In the genomic region with DNA sequence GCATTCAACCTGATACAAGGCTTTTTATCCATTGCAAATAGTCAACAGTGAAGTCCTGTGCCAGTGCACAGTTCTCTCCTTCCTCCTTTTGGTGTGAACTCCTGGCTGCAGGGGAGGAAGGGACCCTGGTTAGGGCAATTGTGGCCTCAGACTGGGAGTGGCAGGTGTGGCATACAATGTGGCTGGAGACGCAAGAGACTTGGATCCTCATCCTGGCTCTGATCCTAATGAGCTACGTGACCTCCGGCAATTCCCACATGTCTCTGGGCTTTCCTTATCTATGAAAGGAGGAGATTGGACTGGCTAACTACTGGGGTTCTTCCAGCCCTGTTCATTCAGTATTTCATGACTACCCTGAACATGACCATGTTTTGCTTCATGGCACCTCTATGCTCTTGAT, we compare ENCODE assay signal across 19 cellular contexts. TPM values are rescaled to one million over a fixed set of nuclear protein-coding genes. Genes with fewer than 3 reads are reported as not detected.
DNase-seq lines count a peak whose midpoint lies in the region; ATAC-seq and TF ChIP-seq lines count a peak whose summit lies in the region.
"Had no signal": no experiment of that assay in that cellular context is flagged by ENCODE, and none has a peak within 500 bp of the region (broad histone marks: within the 10 kb centered on the region; RNA-seq: fewer than 3 reads in every experiment).

No MANE protein-coding gene starts in this region.

- intact Hi-C loops in posterior vena cava (cut with DNase I) = no loop called here

- H3K36me3 Mint-ChIP-seq in activated CD8-positive, alpha-beta memory T cell treated with anti-CD3 and anti-CD28 coated beads, Interleukin-2, amount 10 ng/mL, durations not matched to agents 7 days and 5 days = peaks cover 37% of the 10 kb centered on the region
- H3K36me3 Mint-ChIP-seq in type B pancreatic cell = peaks cover 4% of the 10 kb centered on the region

- no peaks in the 10 kb centered on the region for H3K27me3 Mint-ChIP-seq in activated CD8-positive, alpha-beta memory T cell treated with anti-CD3 and anti-CD28 coated beads, Interleukin-2, amount 10 ng/mL, durations not matched to agents 7 days and 5 days
- no peaks in the 10 kb centered on the region for H3K27me3 Mint-ChIP-seq in type B pancreatic cell
- H3K27me3 Mint-ChIP-seq: activated B cell treated with CpG ODN at 0.5 μM for 24 hours; stimulated activated naive CD8-positive, alpha-beta T cell treated with anti-CD3 and anti-CD28 coated beads, Interleukin-15, Interleukin-2, amounts not matched to agents 100 ng/mL and 50 ng/mL, for 24 hours; T-helper 17 cell had no signal

- CTCF ChIA-PET in activated CD8-positive, alpha-beta memory T cell treated with anti-CD3 and anti-CD28 coated beads, Interleukin-2, amount 10 ng/mL, durations not matched to agents 7 days and 5 days (lab: Charles Lee) = interaction anchor here (1.4 to 1.6 kb wide), 2 partner anchors 11 to 32 kb away, joined by 4 to 6 read pairs; partner anchors contain the start of gene IL1A

- H3K27ac Mint-ChIP-seq in activated CD8-positive, alpha-beta memory T cell treated with anti-CD3 and anti-CD28 coated beads, Interleukin-2, amount 10 ng/mL, durations not matched to agents 7 days and 5 days = peak overlapping the region; percentile 16
- H3K27ac Mint-ChIP-seq in type B pancreatic cell = peak overlapping the region; percentile 89
- H3K27ac Mint-ChIP-seq: endodermal cell, T-helper 17 cell had no signal

- no peak overlapping the region for H3K4me3 ChIP-seq in fibroblast of the aortic adventitia (ENCODE audit: low read depth, low read length)
- H3K4me3 ChIP-seq: adrenal gland, vagina had no signal

- peaks cover 12% of the 10 kb centered on the region for H3K9me3 Mint-ChIP-seq in activated CD8-positive, alpha-beta memory T cell treated with anti-CD3 and anti-CD28 coated beads, Interleukin-2, amount 10 ng/mL, durations not matched to agents 7 days and 5 days (ENCODE audit: low read depth)
- H3K9me3 Mint-ChIP-seq in type B pancreatic cell = peaks cover 5% of the 10 kb centered on the region
- H3K9me3 Mint-ChIP-seq: activated B cell treated with CpG ODN at 0.5 μM for 24 hours; endodermal cell; stimulated activated naive CD8-positive, alpha-beta T cell treated with anti-CD3 and anti-CD28 coated beads, Interleukin-15, Interleukin-2, amounts not matched to agents 100 ng/mL and 50 ng/mL, for 24 hours had no signal

- TF ChIP-seq CTCF in fibroblast of the aortic adventitia (IDR thresholded peaks at IDR 0.05; ENCODE audit: insufficient read depth, low read length) (no peak), type B pancreatic cell (conservative IDR thresholded peaks at IDR 0.05) (no peak)

- no peak overlapping the region for H3K4me3 Mint-ChIP-seq in activated CD8-positive, alpha-beta memory T cell treated with anti-CD3 and anti-CD28 coated beads, Interleukin-2, amount 10 ng/mL, durations not matched to agents 7 days and 5 days
- H3K4me3 Mint-ChIP-seq in type B pancreatic cell = no peak overlapping the region
- H3K4me3 Mint-ChIP-seq: activated B cell treated with CpG ODN at 0.5 μM for 24 hours; endodermal cell; stimulated activated naive CD8-positive, alpha-beta T cell treated with anti-CD3 and anti-CD28 coated beads, Interleukin-15, Interleukin-2, amounts not matched to agents 100 ng/mL and 50 ng/mL, for 24 hours; T-helper 17 cell had no signal

- H3K4me1 Mint-ChIP-seq in activated CD8-positive, alpha-beta memory T cell treated with anti-CD3 and anti-CD28 coated beads, Interleukin-2, amount 10 ng/mL, durations not matched to agents 7 days and 5 days = peaks cover 31% of the 10 kb centered on the region
- H3K4me1 Mint-ChIP-seq in type B pancreatic cell (ENCODE audit: unreplicated experiment) = peaks cover 15% of the 10 kb centered on the region

- ATAC-seq in activated CD8-positive, alpha-beta memory T cell treated with anti-CD3 and anti-CD28 coated beads, Interleukin-2, amount 10 ng/mL, durations not matched to agents 7 days and 5 days = no peak

- DNase-seq in activated CD8-positive, alpha-beta memory T cell treated with anti-CD3 and anti-CD28 coated beads, Interleukin-2, amount 10 ng/mL, durations not matched to agents 7 days and 5 days = no peak
- DNase-seq in activated CD8-positive, alpha-beta memory T cell treated with anti-CD3 and anti-CD28 coated beads for 24 hours = no peak
- peak; percentile 22 for DNase-seq in SKM-1 treated with dmso at 0.1 percent for 144 hours (lab: John Stamatoyannopoulos, UW; ENCODE audit: unreplicated experiment)
- DNase-seq in fibroblast of the aortic adventitia (ENCODE audit: low read depth) = peak; percentile 69
- no peak for DNase-seq in type B pancreatic cell (ENCODE audit: extremely low spot score, unreplicated experiment)
- DNase-seq in nucleus accumbens (lab: John Stamatoyannopoulos, UW) = no peak
- DNase-seq in putamen (ENCODE audit: low spot score) = no peak
- no peak for DNase-seq in posterior vena cava (ENCODE audit: low spot score)
- DNase-seq: activated B cell treated with CpG ODN at 0.5 μM for 24 hours; activated effector memory CD4-positive, alpha-beta T cell treated with Interleukin-2 at 50 U/mL for 16 hours; endodermal cell; kidney glomerular epithelial cell; midbrain; NCI-H1105; T-helper 17 cell had no signal

RNA-seq across cellular contexts. Expression of gene IL1A, which starts 10.5 kb away (rescaled TPM):
- 1 to 10 TPM in 1 of 2 experiments, under 1 TPM in 1; 0.23 to 3.1 TPM for total RNA-seq in activated CD8-positive, alpha-beta memory T cell treated with anti-CD3 and anti-CD28 coated beads, Interleukin-2, amount 10 ng/mL, durations not matched to agents 7 days and 5 days
- 0.90 TPM in 1 of 2 replicates, not detected in the other for total RNA-seq in fibroblast of the aortic adventitia (ENCODE audit: low replicate concordance)
- total RNA-seq in type B pancreatic cell (ENCODE audit: low replicate concordance) = 0.60 and 1.6 TPM in 2 replicates
- total RNA-seq in posterior vena cava = not detected
- total RNA-seq: Right ventricle myocardium inferior had no signal

RNA-seq across cellular contexts. Expression of gene CKAP2L, which starts 30.4 kb away (rescaled TPM):
- 10 to 100 TPM; 62.2 to 68.8 TPM for total RNA-seq in activated CD8-positive, alpha-beta memory T cell treated with anti-CD3 and anti-CD28 coated beads, Interleukin-2, amount 10 ng/mL, durations not matched to agents 7 days and 5 days
- 2.7 and 26.4 TPM in 2 replicates for total RNA-seq in fibroblast of the aortic adventitia (ENCODE audit: low replicate concordance)
- 9.7 and 25.4 TPM in 2 replicates for total RNA-seq in type B pancreatic cell (ENCODE audit: low replicate concordance)
- total RNA-seq in posterior vena cava = under 1 TPM; 0.24 to 0.65 TPM

RNA-seq across cellular contexts. Expression of gene IL1B, which starts 41.7 kb away (rescaled TPM):
- under 1 TPM in 1 of 2 experiments, not detected in 1; 0.14 TPM for total RNA-seq in activated CD8-positive, alpha-beta memory T cell treated with anti-CD3 and anti-CD28 coated beads, Interleukin-2, amount 10 ng/mL, durations not matched to agents 7 days and 5 days
- total RNA-seq in fibroblast of the aortic adventitia (ENCODE audit: low replicate concordance) (2.4 TPM in 1 of 2 replicates, not detected in the other), type B pancreatic cell (ENCODE audit: low replicate concordance) (0.46 and 0.76 TPM in 2 replicates), posterior vena cava (1 to 10 TPM; 1.0 to 1.1 TPM)
- total RNA-seq: endodermal cell, Right ventricle myocardium inferior had no signal

Comparison
In these comparisons a context has a peak if more than half of its experiments do, and no peak if none do; other contexts are left out.
1. DNase-seq: peak in SKM-1 treated with dmso at 0.1 percent for 144 hours (single experiment) and fibroblast of the aortic adventitia (single experiment); none in activated CD8-positive, alpha-beta memory T cell treated with anti-CD3 and anti-CD28 coated beads, Interleukin-2, amount 10 ng/mL, durations not matched to agents 7 days and 5 days (single experiment), activated CD8-positive, alpha-beta memory T cell treated with anti-CD3 and anti-CD28 coated beads for 24 hours (single experiment), type B pancreatic cell (single experiment), nucleus accumbens (0 of 56), putamen (single experiment) and posterior vena cava (single experiment).